In the genomic region with DNA sequence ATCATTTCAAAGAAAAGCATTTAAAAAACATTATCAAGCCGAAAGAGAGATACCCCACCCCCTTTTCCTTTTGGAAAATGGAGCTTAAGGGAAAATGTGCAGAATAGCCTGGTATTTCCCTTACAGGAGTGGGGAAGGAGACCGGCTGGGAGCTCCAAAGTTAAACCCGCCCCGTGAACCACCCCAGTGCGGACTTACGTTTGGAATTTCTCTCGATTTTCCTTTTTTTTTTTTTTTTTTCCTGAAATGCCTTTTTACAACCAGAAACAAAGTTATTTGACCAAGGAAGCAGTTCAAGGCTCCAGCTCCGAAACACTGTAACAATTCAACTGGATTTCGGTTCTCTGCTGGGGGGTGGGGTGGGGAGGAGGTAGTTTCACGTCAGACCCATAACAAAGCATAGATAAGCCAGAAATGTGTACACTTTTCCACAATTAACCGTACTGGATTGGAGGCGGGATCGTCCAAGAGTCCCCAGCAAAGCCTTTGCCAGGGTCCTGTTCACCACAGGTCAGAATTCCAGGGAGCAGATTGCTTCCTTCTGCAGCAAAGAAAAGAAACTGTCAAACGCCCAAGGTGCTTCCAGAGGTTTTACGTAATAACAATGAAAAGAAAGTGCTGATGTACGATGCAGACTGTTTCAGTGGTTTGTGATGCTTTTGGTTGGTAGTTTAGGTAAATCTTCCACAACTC, we compare ENCODE assay signal across 8 cellular contexts. TPM values are rescaled to one million over a fixed set of nuclear protein-coding genes. Genes with fewer than 3 reads are reported as not detected.
DNase-seq lines count a peak whose midpoint lies in the region; ATAC-seq, FAIRE-seq and TF ChIP-seq lines count a peak whose summit lies in the region.

No MANE protein-coding gene starts in this region.

- peaks cover 66% of the 10 kb centered on the region for H3K4me1 Mint-ChIP-seq in endothelial cell (ENCODE audit: unreplicated experiment)
- peaks cover 74% of the 10 kb centered on the region for H3K4me1 Mint-ChIP-seq in nephron progenitor cell

- no peak for DNase-seq in endothelial cell (ENCODE audit: low spot score)
- no peak for DNase-seq in nephron progenitor cell
- no peak for DNase-seq in Kasumi-1 (lab: John Stamatoyannopoulos, UW)

- H3K4me1 ChIP-seq in OCI-LY3 (ENCODE audit: low read length), result peaks cover 18% of the 10 kb centered on the region

- H3K4me3 ChIP-seq in OCI-LY3 (ENCODE audit: low read length), result peak overlapping the region; percentile 90

- peak overlapping the region; percentile 97 for H3K4me3 Mint-ChIP-seq in endothelial cell (ENCODE audit: unreplicated experiment)
- H3K4me3 Mint-ChIP-seq in nephron progenitor cell, result peak overlapping the region; percentile 95

- no peak overlapping the region for H2AFZ ChIP-seq in OCI-LY3 (ENCODE audit: low read depth, low read length)

- no peak overlapping the region for H3K27ac ChIP-seq in OCI-LY3 (ENCODE audit: low read length)

- peak overlapping the region; percentile 95 for H3K27ac Mint-ChIP-seq in endothelial cell (ENCODE audit: unreplicated experiment)
- peak overlapping the region; percentile 98 for H3K27ac Mint-ChIP-seq in nephron progenitor cell

- no peaks in the 10 kb centered on the region for H3K79me2 ChIP-seq in OCI-LY3 (ENCODE audit: low read length)

- H3K27me3 Mint-ChIP-seq in endothelial cell (ENCODE audit: unreplicated experiment) (peaks cover 11% of the 10 kb centered on the region), nephron progenitor cell (ENCODE audit: low read depth, poor library complexity) (peaks cover 3% of the 10 kb centered on the region)

- H3K4me2 ChIP-seq in OCI-LY3 (ENCODE audit: low read length), result peak overlapping the region; percentile 99

- no peaks in the 10 kb centered on the region for H3K36me3 ChIP-seq in OCI-LY3 (replicated peaks; ENCODE audit: low read depth, low read length)

- H3K9me3 Mint-ChIP-seq in endothelial cell (ENCODE audit: unreplicated experiment) (no peaks in the 10 kb centered on the region), nephron progenitor cell (no peaks in the 10 kb centered on the region)

- peaks cover 28% of the 10 kb centered on the region for H3K27me3 ChIP-seq in OCI-LY3 (ENCODE audit: low read depth, low read length)

- FAIRE-seq in G401.6 (lab: Jason Lieb, UNC), result peak; percentile 93

- peak overlapping the region; percentile 22; the same call in 1 of the 2 replicates for H3K9ac ChIP-seq in OCI-LY3 (ENCODE audit: low read length)

- H3K9me3 ChIP-seq in OCI-LY3 (ENCODE audit: insufficient read depth, low read length), result no peaks in the 10 kb centered on the region

- ATAC-seq in HG03457 (IDR thresholded peaks at IDR 0.05; ENCODE audit: unreplicated experiment) (no peak), esophagus mucosa (no peak), HG02759 (IDR thresholded peaks at IDR 0.05; ENCODE audit: unreplicated experiment) (no peak)

- no peaks in the 10 kb centered on the region for H4K20me1 ChIP-seq in OCI-LY3 (ENCODE audit: insufficient read depth, low read length)

- H3K36me3 Mint-ChIP-seq in endothelial cell (ENCODE audit: low read depth, unreplicated experiment) (peaks cover 17% of the 10 kb centered on the region), nephron progenitor cell (ENCODE audit: low read depth) (peaks cover 14% of the 10 kb centered on the region)

- TF ChIP-seq CTCF in OCI-LY3 (IDR thresholded peaks at IDR 0.05; ENCODE audit: low read depth, low read length), result no peak
- no peak for TF ChIP-seq CTCF in endothelial cell (IDR thresholded peaks at IDR 0.05; ENCODE audit: unreplicated experiment)
- no peak for TF ChIP-seq CTCF in nephron progenitor cell (IDR thresholded peaks at IDR 0.05)

RNA-seq across cellular contexts. Expression of gene SKIDA1, which starts 6.7 kb away (rescaled TPM):
- total RNA-seq in endothelial cell (ENCODE audit: unreplicated experiment) (5.9 TPM), esophagus mucosa (0.44 TPM)

RNA-seq across cellular contexts. Expression of gene MLLT10, which starts 15.3 kb away (rescaled TPM):
- total RNA-seq in endothelial cell (ENCODE audit: unreplicated experiment), result 50.6 TPM
- total RNA-seq in esophagus mucosa, result 31.0 TPM
